Comparison of ENCODE assay signal across 31 cellular contexts in genomic region chr9:95449016-95449415, GRCh38.
"Had no signal": no experiment of that assay in that cellular context is flagged by ENCODE, and none has a peak within 500 bp of the region (broad histone marks: within the 10 kb centered on the region; RNA-seq: fewer than 3 reads in every experiment).

No MANE protein-coding gene starts in this region.

- H3K27me3 ChIP-seq: ascending aorta, esophagus squamous epithelium, left lung, pancreas, stomach, tibial artery had no signal

- H3K27me3 Mint-ChIP-seq: activated naive CD8-positive, alpha-beta T cell treated with anti-CD3 and anti-CD28 coated beads, Interleukin-2, amount 10 ng/mL, durations not matched to agents 7 days and 5 days; brain had no signal

- H3K9me3 Mint-ChIP-seq: activated naive CD4-positive, alpha-beta T cell treated with anti-CD3 and anti-CD28 coated beads, Interleukin-2, amount 10 ng/mL, durations not matched to agents 7 days and 5 days; activated naive CD8-positive, alpha-beta T cell treated with anti-CD3 and anti-CD28 coated beads, Interleukin-2, amount 10 ng/mL, durations not matched to agents 7 days and 5 days; brain; natural killer cell treated with Interleukin-12 subunit alpha and Interleukin-12 subunit beta and Interleukin-15 and Interleukin-18, amount 100 ng/mL, for 72 hours; stimulated activated naive B cell treated with anti-CD40 and anti-IgM and Interleukin-4, amounts not matched to agents 10 μg/mL and 1 μg/mL and 100 μg/mL, for 72 hours had no signal

- H3K27ac ChIP-seq: ascending aorta, esophagus squamous epithelium, left lung, lower lobe of right lung, pancreas, prostate gland, tibial artery, VCaP had no signal

- ATAC-seq: activated CD4-positive, CD25-positive, alpha-beta regulatory T cell treated with anti-CD3 and anti-CD28 coated beads, Interleukin-2, amount 50 U/mL, for 24 hours; left lung; lower lobe of right lung; mucosa of descending colon; natural killer cell treated with Interleukin-12 subunit alpha and Interleukin-12 subunit beta and Interleukin-15 and Interleukin-18, amount 100 ng/mL, for 72 hours; pancreas; sciatic nerve; stimulated activated naive B cell treated with anti-CD40 and anti-IgM and Interleukin-4, amounts not matched to agents 10 μg/mL and 1 μg/mL and 100 μg/mL, for 72 hours had no signal

- FAIRE-seq: frontal cortex, islet of Langerhans, pancreas, TTC549 had no signal

- H3K36me3 Mint-ChIP-seq: activated naive CD4-positive, alpha-beta T cell treated with anti-CD3 and anti-CD28 coated beads, Interleukin-2, amount 10 ng/mL, durations not matched to agents 7 days and 5 days had no signal

- H3K4me1 ChIP-seq: ascending aorta, esophagus squamous epithelium, left lung, lower lobe of right lung, pancreas, prostate gland, tibial artery had no signal

- H3K4me3 ChIP-seq: ascending aorta, esophagus squamous epithelium, left lung, lower lobe of right lung, mucosa of descending colon, pancreas, prostate gland, skin epidermis, stomach, tibial artery had no signal

- DNase-seq: activated CD4-positive, alpha-beta T cell treated with anti-CD3 and anti-CD28 coated beads for 48 hours; activated CD4-positive, alpha-beta T cell treated with anti-CD3 and anti-CD28 coated beads, Interleukin-2, amount 50 U/mL, for 48 hours; activated CD8-positive, alpha-beta memory T cell treated with anti-CD3 and anti-CD28 coated beads for 24 hours; activated effector memory CD4-positive, alpha-beta T cell treated with Interleukin-2 at 50 U/mL for 16 hours; activated naive CD4-positive, alpha-beta T cell treated with anti-CD3 and anti-CD28 coated beads, Interleukin-2, amount 10 ng/mL, durations not matched to agents 7 days and 5 days; activated naive CD8-positive, alpha-beta T cell treated with anti-CD3 and anti-CD28 coated beads, Interleukin-2, amount 10 ng/mL, durations not matched to agents 7 days and 5 days; caudate nucleus; cortex of kidney; esophagus squamous epithelium; left lung; lower lobe of right lung; mucosa of descending colon; nucleus accumbens; retina; stimulated activated CD4-positive, alpha-beta T cell treated with anti-CD3 and anti-CD28 coated beads, Interleukin-4, amount 100 ng/mL, for 24 hours; stimulated activated naive B cell treated with anti-CD40 and anti-IgM and Interleukin-4, amounts not matched to agents 10 μg/mL and 1 μg/mL and 100 μg/mL, for 72 hours; stomach; T-helper 9 cell; tibial artery had no signal

- H3K4me3 Mint-ChIP-seq: activated naive CD4-positive, alpha-beta T cell treated with anti-CD3 and anti-CD28 coated beads, Interleukin-2, amount 10 ng/mL, durations not matched to agents 7 days and 5 days; activated naive CD8-positive, alpha-beta T cell treated with anti-CD3 and anti-CD28 coated beads, Interleukin-2, amount 10 ng/mL, durations not matched to agents 7 days and 5 days; natural killer cell treated with Interleukin-12 subunit alpha and Interleukin-12 subunit beta and Interleukin-15 and Interleukin-18, amount 100 ng/mL, for 72 hours; stimulated activated naive B cell treated with anti-CD40 and anti-IgM and Interleukin-4, amounts not matched to agents 10 μg/mL and 1 μg/mL and 100 μg/mL, for 72 hours had no signal

- H3K9me3 ChIP-seq: ascending aorta, esophagus squamous epithelium, left lung, lower lobe of right lung, mucosa of descending colon, pancreas, prostate gland, stomach, tibial artery had no signal

- H3K27ac Mint-ChIP-seq: activated naive CD4-positive, alpha-beta T cell treated with anti-CD3 and anti-CD28 coated beads, Interleukin-2, amount 10 ng/mL, durations not matched to agents 7 days and 5 days; activated naive CD8-positive, alpha-beta T cell treated with anti-CD3 and anti-CD28 coated beads, Interleukin-2, amount 10 ng/mL, durations not matched to agents 7 days and 5 days; stimulated activated naive B cell treated with anti-CD40 and anti-IgM and Interleukin-4, amounts not matched to agents 10 μg/mL and 1 μg/mL and 100 μg/mL, for 72 hours had no signal
